20 cellular contexts compared by ENCODE assay signal in genomic region chr13:74987124-74987690, GRCh38.
DNase-seq lines count a peak whose midpoint lies in the region; ATAC-seq and TF ChIP-seq lines count a peak whose summit lies in the region.
"Had no signal": no experiment of that assay in that cellular context is flagged by ENCODE, and none has a peak within 500 bp of the region (broad histone marks: within the 10 kb centered on the region; RNA-seq: fewer than 3 reads in every experiment).

No MANE protein-coding gene starts in this region.

- TF ChIP-seq CTCF in upper lobe of left lung (IDR thresholded peaks at IDR 0.05): no peak

- H3K27ac ChIP-seq in upper lobe of left lung: no peak overlapping the region
- H3K27ac ChIP-seq: Peyer's patch, SK-N-MC had no signal

- H3K27me3 ChIP-seq in upper lobe of left lung: no peaks in the 10 kb centered on the region
- H3K27me3 ChIP-seq: MG63, Peyer's patch had no signal

- H3K9me3 ChIP-seq in upper lobe of left lung: no peaks in the 10 kb centered on the region
- H3K9me3 ChIP-seq: HAP-1, MG63, Peyer's patch had no signal

- H3K4me1 ChIP-seq in upper lobe of left lung: no peaks in the 10 kb centered on the region
- H3K4me1 ChIP-seq: Peyer's patch had no signal

- no peaks in the 10 kb centered on the region for H3K36me3 ChIP-seq in upper lobe of left lung
- H3K36me3 ChIP-seq: HAP-1, MG63, Peyer's patch had no signal

- DNase-seq in NCI-H748 (lab: John Stamatoyannopoulos, UW; ENCODE audit: unreplicated experiment) (peak; percentile 7), NCI-H748 treated with DMSO at 0.1 percent for 48 hours (lab: John Stamatoyannopoulos, UW) (no peak), NCI-H1694 (lab: John Stamatoyannopoulos, UW) (peak; percentile 34), RKO (ENCODE audit: low spot score) (peak; percentile 15), myocyte (ENCODE audit: low read depth) (peak; percentile 72), upper lobe of left lung (no peak), NCI-H1048 (lab: John Stamatoyannopoulos, UW) (no peak)
- DNase-seq: DMS79, KG1, MG63, NCI-H1105, NCI-H2029, NCI-H2227 treated with DMSO at 0.1 percent for 48 hours, NCI-H526 treated with DMSO at 0.1 percent for 48 hours, Peyer's patch, Right ventricle myocardium superior, T-helper 9 cell had no signal

- ATAC-seq in GM21367 (IDR thresholded peaks at IDR 0.05; ENCODE audit: unreplicated experiment) (no peak), upper lobe of left lung (ENCODE audit: low FRiP score in 2 of 2) (no peak)

- no peak overlapping the region for H3K4me3 ChIP-seq in upper lobe of left lung
- H3K4me3 ChIP-seq: HAP-1, MG63, Peyer's patch, SK-N-MC had no signal

- no peak for TF ChIP-seq POLR2A in upper lobe of left lung (IDR thresholded peaks at IDR 0.05)

- TF ChIP-seq EP300 in upper lobe of left lung (IDR thresholded peaks at IDR 0.05): no peak

Comparison
In these comparisons a context has a peak if more than half of its experiments do, and no peak if none do; other contexts are left out.
1. DNase-seq: peak in NCI-H748 (single experiment), NCI-H1694 (single experiment), RKO (single experiment) and myocyte (single experiment); none in NCI-H748 treated with DMSO at 0.1 percent for 48 hours (single experiment), upper lobe of left lung (0 of 2) and NCI-H1048 (single experiment).